Comparison of ENCODE assay signal across 8 cellular contexts in genomic region chr2:226045090-226045489, GRCh38.
"Had no signal": no experiment of that assay in that cellular context is flagged by ENCODE, and none has a peak within 500 bp of the region (broad histone marks: within the 10 kb centered on the region; RNA-seq: fewer than 3 reads in every experiment).

No MANE protein-coding gene starts in this region.

- H3K4me3 Mint-ChIP-seq: GM23338, H9, HFFc6, IgD-negative memory B cell had no signal

- H3K27ac Mint-ChIP-seq: GM23338, HFFc6, IgD-negative memory B cell had no signal

- H3K36me3 Mint-ChIP-seq: IgD-negative memory B cell had no signal

- H3K9me3 Mint-ChIP-seq: GM23338, H9, HFFc6, IgD-negative memory B cell had no signal

- ATAC-seq: GM23338 had no signal

- H3K9ac ChIP-seq: KMS-11 had no signal

- H3K4me1 Mint-ChIP-seq: IgD-negative memory B cell had no signal

- DNase-seq: H9, HCEC 1CT, HFFc6, KBM-7 had no signal

- H3K27ac ChIP-seq: HL-60, KMS-11 had no signal

- H3K4me3 ChIP-seq: GM23338 had no signal

- H3K4me2 ChIP-seq: GM23338, KMS-11 had no signal
